In the genomic region with DNA sequence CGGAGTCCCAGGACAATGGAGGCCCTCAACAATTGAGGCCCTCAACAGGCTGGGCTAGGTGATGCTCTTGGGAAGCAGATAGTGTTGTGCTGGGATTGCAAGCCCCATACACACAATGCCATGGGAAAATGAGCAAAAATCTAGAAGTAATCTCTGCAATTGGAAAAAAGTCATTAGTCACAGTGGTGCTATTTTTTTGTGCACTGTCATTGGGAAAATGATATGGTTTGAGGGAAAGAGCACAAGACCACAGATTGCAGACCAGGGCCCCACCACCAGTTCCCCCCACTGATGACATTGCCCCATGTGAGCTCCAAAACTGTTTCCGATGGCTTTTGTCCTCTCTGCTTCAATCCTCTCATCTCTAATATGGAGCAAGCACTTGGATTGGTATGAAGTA, we compare ENCODE assay signal across 15 cellular contexts. TPM values are rescaled to one million over a fixed set of nuclear protein-coding genes. Genes with fewer than 3 reads are reported as not detected.
DNase-seq lines count a peak whose midpoint lies in the region; ATAC-seq and TF ChIP-seq lines count a peak whose summit lies in the region.
"Had no signal": no experiment of that assay in that cellular context is flagged by ENCODE, and none has a peak within 500 bp of the region (broad histone marks: within the 10 kb centered on the region; RNA-seq: fewer than 3 reads in every experiment).

No MANE protein-coding gene starts in this region.

- H3K9me3 Mint-ChIP-seq in stimulated activated memory B cell treated with anti-CD40 and anti-IgM and Interleukin-4, amounts not matched to agents 10 μg/mL and 1 μg/mL and 100 μg/mL, for 72 hours = no peaks in the 10 kb centered on the region

- no peak for ATAC-seq in stimulated activated memory B cell treated with anti-CD40 and anti-IgM and Interleukin-4, amounts not matched to agents 10 μg/mL and 1 μg/mL and 100 μg/mL, for 72 hours
- ATAC-seq: Panc1 had no signal

- intact Hi-C loops in dorsolateral prefrontal cortex (cut with DNase I) = loop anchor here in 1 of 2 donors (2.0 to 10.0 kb wide), 2 partner anchors 22 to 104 kb away; no protein-coding TSS in a partner anchor

- H3K4me3 ChIP-seq in dorsolateral prefrontal cortex = peak overlapping the region in 32 of 59 donors; percentile 62 to 93 (median 83)

- H3K4me3 Mint-ChIP-seq in stimulated activated memory B cell treated with anti-CD40 and anti-IgM and Interleukin-4, amounts not matched to agents 10 μg/mL and 1 μg/mL and 100 μg/mL, for 72 hours = peak overlapping the region; percentile 69

- H3K4me1 Mint-ChIP-seq in stimulated activated memory B cell treated with anti-CD40 and anti-IgM and Interleukin-4, amounts not matched to agents 10 μg/mL and 1 μg/mL and 100 μg/mL, for 72 hours = peaks cover 62% of the 10 kb centered on the region

- DNase-seq in SKM-1 treated with dmso at 0.1 percent for 144 hours (lab: John Stamatoyannopoulos, UW; ENCODE audit: unreplicated experiment) = peak; percentile 4
- DNase-seq in SKM-1 (lab: John Stamatoyannopoulos, UW; ENCODE audit: unreplicated experiment) = no peak
- no peak for DNase-seq in RWPE1 (ENCODE audit: low spot score)
- DNase-seq in dorsolateral prefrontal cortex = no peak
- no peak for DNase-seq in mucosa of gallbladder (ENCODE audit: low spot score)
- DNase-seq in NCI-H524 treated with DMSO at 0.1 percent for 48 hours (lab: John Stamatoyannopoulos, UW) = no peak
- DNase-seq in DMS79 treated with DMSO at 0.1 percent for 48 hours (lab: John Stamatoyannopoulos, UW) = no peak
- DNase-seq: 8988T; activated CD4-positive, CD25-positive, alpha-beta regulatory T cell; DMS53; hippocampal formation; mammary epithelial cell; NCI-H1417 treated with DMSO at 0.1 percent for 48 hours had no signal

- H3K36me3 Mint-ChIP-seq in stimulated activated memory B cell treated with anti-CD40 and anti-IgM and Interleukin-4, amounts not matched to agents 10 μg/mL and 1 μg/mL and 100 μg/mL, for 72 hours = peaks cover 17% of the 10 kb centered on the region

- no peaks in the 10 kb centered on the region for H3K27me3 ChIP-seq in dorsolateral prefrontal cortex

- peak overlapping the region; percentile 79 for H3K27ac Mint-ChIP-seq in stimulated activated memory B cell treated with anti-CD40 and anti-IgM and Interleukin-4, amounts not matched to agents 10 μg/mL and 1 μg/mL and 100 μg/mL, for 72 hours

- CTCF ChIA-PET in RWPE1 (lab: Yijun Ruan, JAX) = no interaction called here

- no peak for TF ChIP-seq CTCF in RWPE1 (conservative IDR thresholded peaks at IDR 0.05; ENCODE audit: low read depth)
- TF ChIP-seq CTCF in dorsolateral prefrontal cortex (IDR thresholded peaks at IDR 0.05 in 54 of 56, conservative IDR thresholded peaks at IDR 0.05 in 2 of 56; ENCODE audit: low read depth in 1 of 56, partially characterized antibody in 56 of 56) = no peak

- no peaks in the 10 kb centered on the region for H3K27me3 Mint-ChIP-seq in stimulated activated memory B cell treated with anti-CD40 and anti-IgM and Interleukin-4, amounts not matched to agents 10 μg/mL and 1 μg/mL and 100 μg/mL, for 72 hours

- POLR2A ChIA-PET in RWPE1 (lab: Yijun Ruan, JAX; ENCODE audit: low non-redundant PET) = no interaction called here

- peak overlapping the region; percentile 96 for H3K27ac ChIP-seq in RWPE1
- H3K27ac ChIP-seq in dorsolateral prefrontal cortex = peak overlapping the region in 49 of 59 donors; percentile 7 to 100 (median 97)

RNA-seq across cellular contexts. Expression of a gene that starts 1.8 kb away (rescaled TPM):
- total RNA-seq in dorsolateral prefrontal cortex (10 to 100 TPM; 24.3 to 52.8 (median 34.0) TPM), mucosa of gallbladder (25.3 TPM)
